ENCODE assay signal across 10 cellular contexts in genomic region chr13:100269837-100270236, GRCh38.
DNase-seq lines count a peak whose midpoint lies in the region; ATAC-seq and TF ChIP-seq lines count a peak whose summit lies in the region.
"Had no signal": no experiment of that assay in that cellular context is flagged by ENCODE, and none has a peak within 500 bp of the region (broad histone marks: within the 10 kb centered on the region; RNA-seq: fewer than 3 reads in every experiment).

No MANE protein-coding gene starts in this region.

- H3K27ac Mint-ChIP-seq in progenitor cell of endocrine pancreas: peak overlapping the region; percentile 2
- H3K27ac Mint-ChIP-seq: activated CD8-positive, alpha-beta T cell treated with anti-CD3 and anti-CD28 coated beads for 36 hours had no signal

- no peaks in the 10 kb centered on the region for H3K27me3 Mint-ChIP-seq in progenitor cell of endocrine pancreas
- H3K27me3 Mint-ChIP-seq: activated CD8-positive, alpha-beta T cell treated with anti-CD3 and anti-CD28 coated beads for 36 hours had no signal

- no peaks in the 10 kb centered on the region for H3K9me3 ChIP-seq in effector memory CD4-positive, alpha-beta T cell (ENCODE audit: control insufficient read depth, low read length)

- peaks cover 3% of the 10 kb centered on the region for H3K4me1 Mint-ChIP-seq in progenitor cell of endocrine pancreas (ENCODE audit: low read depth)

- H3K27ac ChIP-seq in VCaP: peak overlapping the region; percentile 77
- no peak overlapping the region for H3K27ac ChIP-seq in effector memory CD4-positive, alpha-beta T cell (ENCODE audit: insufficient read depth, low read length, poor library complexity, severe bottlenecking)
- H3K27ac ChIP-seq in RWPE1: no peak overlapping the region

- POLR2A ChIA-PET in RWPE1 (lab: Yijun Ruan, JAX; ENCODE audit: low non-redundant PET): no interaction called here

- H3K4me3 ChIP-seq in effector memory CD4-positive, alpha-beta T cell (ENCODE audit: insufficient read depth, low read depth, low read length, poor library complexity, severe bottlenecking): no peak overlapping the region

- DNase-seq in Daoy (ENCODE audit: low read depth) (peak; percentile 47), globus pallidus (ENCODE audit: low spot score) (peak; percentile 68), progenitor cell of endocrine pancreas (ENCODE audit: low spot score, unreplicated experiment) (no peak), RWPE1 (ENCODE audit: low spot score) (no peak)
- no peak for DNase-seq in effector memory CD4-positive, alpha-beta T cell
- DNase-seq: activated CD8-positive, alpha-beta T cell treated with anti-CD3 and anti-CD28 coated beads for 36 hours; DMS153 had no signal

- no peaks in the 10 kb centered on the region for H3K4me1 ChIP-seq in effector memory CD4-positive, alpha-beta T cell (ENCODE audit: control insufficient read depth, insufficient read depth, low read length, poor library complexity, severe bottlenecking)

- H3K36me3 Mint-ChIP-seq in progenitor cell of endocrine pancreas (ENCODE audit: insufficient read depth): peaks cover 10% of the 10 kb centered on the region

- CTCF ChIA-PET in RWPE1 (lab: Yijun Ruan, JAX): no interaction called here

- H3K36me3 ChIP-seq in effector memory CD4-positive, alpha-beta T cell (ENCODE audit: control insufficient read depth, insufficient read depth, low read length): peaks cover 3% of the 10 kb centered on the region

- no peak for TF ChIP-seq CTCF in VCaP (conservative IDR thresholded peaks at IDR 0.05)
- no peak for TF ChIP-seq CTCF in progenitor cell of endocrine pancreas (IDR thresholded peaks at IDR 0.05; ENCODE audit: unreplicated experiment)
- TF ChIP-seq CTCF in RWPE1 (conservative IDR thresholded peaks at IDR 0.05; ENCODE audit: low read depth): no peak

- H3K4me3 Mint-ChIP-seq in progenitor cell of endocrine pancreas (ENCODE audit: low read depth): no peak overlapping the region
- H3K4me3 Mint-ChIP-seq: activated CD8-positive, alpha-beta T cell treated with anti-CD3 and anti-CD28 coated beads for 36 hours had no signal

- ATAC-seq in HG03521 (IDR thresholded peaks at IDR 0.05; ENCODE audit: unreplicated experiment): no peak
- no peak for ATAC-seq in GM18502 (IDR thresholded peaks at IDR 0.05; ENCODE audit: poor library complexity, unreplicated experiment)
- ATAC-seq: activated CD8-positive, alpha-beta T cell treated with anti-CD3 and anti-CD28 coated beads for 36 hours had no signal

- H3K9me3 Mint-ChIP-seq in progenitor cell of endocrine pancreas (ENCODE audit: low read depth): no peaks in the 10 kb centered on the region
- H3K9me3 Mint-ChIP-seq: activated CD8-positive, alpha-beta T cell treated with anti-CD3 and anti-CD28 coated beads for 36 hours had no signal

- no peaks in the 10 kb centered on the region for H3K27me3 ChIP-seq in effector memory CD4-positive, alpha-beta T cell (replicated peaks; ENCODE audit: control insufficient read depth, insufficient read depth, low read length, poor library complexity, severe bottlenecking)

Comparison
In these comparisons a context has a peak if more than half of its experiments do, and no peak if none do; other contexts are left out.
1. DNase-seq: peak in Daoy (single experiment) and globus pallidus (single experiment); none in progenitor cell of endocrine pancreas (single experiment), effector memory CD4-positive, alpha-beta T cell (0 of 3) and RWPE1 (single experiment).